ENCODE assay signal across 8 cellular contexts in the genomic region with DNA sequence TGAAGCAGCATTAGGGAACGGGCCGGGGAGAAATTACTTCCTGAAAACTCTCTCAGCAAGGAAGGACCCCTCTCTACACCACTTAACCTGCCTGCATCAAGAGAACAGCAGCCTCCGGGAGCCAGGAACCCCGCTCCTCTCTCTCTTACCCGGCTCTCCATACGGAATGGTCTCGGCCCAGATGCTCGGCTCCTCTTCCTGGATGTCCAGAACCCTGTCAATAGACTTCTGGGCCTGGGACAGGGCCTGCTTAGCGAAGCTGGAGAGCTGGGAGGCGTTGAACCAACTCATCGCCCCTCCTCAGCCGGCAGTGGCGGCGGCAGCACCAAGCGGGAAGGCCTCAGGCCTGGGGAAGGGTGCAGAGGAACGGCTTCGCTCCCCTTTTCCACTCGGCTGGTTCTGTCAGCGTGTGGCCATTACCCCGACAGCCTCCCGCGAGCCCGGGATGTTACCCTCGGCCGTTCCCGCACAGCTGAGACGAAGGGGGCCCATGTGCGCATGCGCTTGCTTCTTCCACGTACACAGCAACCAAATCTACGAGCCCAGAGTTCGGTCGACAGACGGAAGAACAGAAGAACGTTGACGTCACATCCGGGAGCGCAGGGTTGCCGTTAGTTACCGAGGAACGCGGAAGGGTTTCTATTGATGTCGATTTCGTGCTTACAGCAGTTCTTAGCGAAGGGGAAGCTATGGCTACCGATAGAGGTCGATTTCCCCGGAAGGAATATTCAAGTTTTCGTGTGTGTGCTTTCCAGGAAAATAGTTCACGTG. TPM values are rescaled to one million over a fixed set of nuclear protein-coding genes. Genes with fewer than 3 reads are reported as not detected.
DNase-seq lines count a peak whose midpoint lies in the region; ATAC-seq, FAIRE-seq and TF ChIP-seq lines count a peak whose summit lies in the region.

TMF1 (minus strand) TSS at position 538 of the 771 bp plus-strand sequence; CDS start at position 291, 247 bp downstream.

- POLR2A ChIA-PET in H1 (lab: Charles Lee; ENCODE audit: partially characterized antibody): interaction anchor here (0.6 to 3.6 kb wide), 16 partner anchors 9 to 754 kb away, joined by 3 to 19 read pairs (median 4); partner anchors contain the start of genes EOGT and UBA3

- H3K18ac ChIP-seq in H1 (ENCODE audit: extremely low read depth, low read length): no peak within 1 kb of the TSS

- H3K14ac ChIP-seq in H1 (ENCODE audit: insufficient read length): no peak within 1 kb of the TSS

- H3K79me1 ChIP-seq in H1 (ENCODE audit: low read depth, low read length): no peaks in the 10 kb centered on the region

- peak; percentile 99 for DNase-seq in AG10803 (ENCODE audit: low read depth)
- DNase-seq in HK-2 (ENCODE audit: unreplicated experiment): peak; percentile 94
- peak; percentile 98 for DNase-seq in activated CD4-positive, alpha-beta T cell treated with anti-CD3 and anti-CD28 coated beads, Interleukin-2, amount 50 U/mL, for 48 hours
- DNase-seq in H1 (ENCODE audit: low read depth in 1 of 2, low spot score in 2 of 2): peak; percentile 97
- DNase-seq in mesenteric fat pad (ENCODE audit: low spot score): peak; percentile 99
- peak; percentile 93 to 95 for DNase-seq in stimulated activated CD8-positive, alpha-beta memory T cell treated with anti-CD3 and anti-CD28 coated beads, Interleukin-15, amount 100 ng/mL, for 48 hours (ENCODE audit: low read depth in 2 of 2)
- no peak for DNase-seq in NCI-H82 (lab: John Stamatoyannopoulos, UW)

- no peaks in the 10 kb centered on the region for H3K27me3 ChIP-seq in H1 (replicated peaks in 1 of 4; ENCODE audit: control insufficient read depth in 3 of 4, extremely low read depth in 1 of 4, insufficient read depth in 3 of 4, low read length in 3 of 4)

- no peak within 1 kb of the TSS for H4K91ac ChIP-seq in H1 (replicated peaks; ENCODE audit: insufficient read length, low read length)

- peak within 1 kb of the TSS; percentile 78 to 90 for H3K4me2 ChIP-seq in H1 (ENCODE audit: insufficient read depth in 1 of 2, low read depth in 2 of 2, low read length in 2 of 2)

- H2AK5ac ChIP-seq in H1 (ENCODE audit: low read depth, low read length): no peak within 1 kb of the TSS

- peak; percentile 99 for FAIRE-seq in H1 (lab: Jason Lieb, UNC)

- peaks cover 0 to 4% (median 1%) of the 10 kb centered on the region in 4 experiments; a peak in 2 of 7 replicates for H3K4me1 ChIP-seq in H1 (replicated peaks in 1 of 4; ENCODE audit: control insufficient read depth in 3 of 4, insufficient read depth in 4 of 4, low read length in 3 of 4)

- H4K8ac ChIP-seq in H1 (ENCODE audit: extremely low read depth, insufficient read depth, low read length): peak within 1 kb of the TSS; percentile 94

- H2BK120ac ChIP-seq in H1 (replicated peaks; ENCODE audit: low read depth, low read length): no peak within 1 kb of the TSS

- H2BK20ac ChIP-seq in H1 (ENCODE audit: low read length): no peak within 1 kb of the TSS

- H3K79me2 ChIP-seq in H1 (ENCODE audit: control insufficient read depth in 1 of 2, insufficient read depth in 2 of 2, low read length in 2 of 2): peaks cover 0 to 22% of the 10 kb centered on the region in 2 experiments; a peak in 2 of 4 replicates

- peaks cover 7% of the 10 kb centered on the region for H3K23me2 ChIP-seq in H1 (ENCODE audit: low read depth, low read length)

- peak within 1 kb of the TSS; percentile 85 for H3K27ac ChIP-seq in H1 (ENCODE audit: low read depth, low read length)

- 0 out of 2 replicates have a peak within 1 kb of the TSS, but pooled peaks have one; percentile 19 for H2BK15ac ChIP-seq in H1 (ENCODE audit: low read length)

- TF ChIP-seq RAD21 in H1 (IDR thresholded peaks at IDR 0.05 in 1 of 2, conservative IDR thresholded peaks at IDR 0.05 in 1 of 2; ENCODE audit: low read depth in 2 of 2, low read length in 2 of 2): 0 out of 4 replicates have a peak, but pooled peaks of 1 of the 2 experiments have one; percentile 3

- peak in 1 of 2 experiments; percentile 68; a peak in 2 of 3 replicates for TF ChIP-seq POLR2A in H1 (IDR thresholded peaks at IDR 0.05; ENCODE audit: control extremely low read depth in 1 of 2, low read depth in 2 of 2, low read length in 2 of 2)

- peak within 1 kb of the TSS; percentile 49 to 88 (median 80) for H3K9ac ChIP-seq in H1 (replicated peaks in 1 of 4; ENCODE audit: extremely low read depth in 1 of 4, low read depth in 3 of 4, low read length in 3 of 4)

- peak within 1 kb of the TSS; percentile 60 for H2BK5ac ChIP-seq in H1 (ENCODE audit: low read depth, low read length)

- TF ChIP-seq EP300 in H1 (IDR thresholded peaks at IDR 0.05; ENCODE audit: borderline replicate concordance in 1 of 2, low read depth in 2 of 2, low read length in 2 of 2): no peak; a peak in 1 of 3 replicates

- H4K20me1 ChIP-seq in H1 (replicated peaks in 1 of 2; ENCODE audit: control insufficient read depth in 1 of 2, insufficient read depth in 2 of 2, low read length in 2 of 2): no peaks in the 10 kb centered on the region

- 2% methylated on average over 45 of the region's 50 CpGs; no CpG with 5 or more reads in 1 of the 2 experiments for WGBS in H1 (ENCODE audit: extremely low coverage in 1 of 2, insufficient coverage in 1 of 2, insufficient read length in 1 of 2, insufficient replicate concordance in 2 of 2, low coverage in 1 of 2, low lambda C conversion rate in 2 of 2, missing lambda C conversion rate in 1 of 2), 2 experiments

- peak within 1 kb of the TSS; percentile 91 for H3K4me3 ChIP-seq in AG10803 (ENCODE audit: low read length)
- peak within 1 kb of the TSS; percentile 77 to 91 (median 84) for H3K4me3 ChIP-seq in H1 (ENCODE audit: extremely low read depth in 1 of 4, insufficient read depth in 2 of 4, low read depth in 3 of 4, low read length in 4 of 4)

- no peak within 1 kb of the TSS for H3K4ac ChIP-seq in H1 (replicated peaks; ENCODE audit: insufficient read length, low read depth, low read length)

- H2BK12ac ChIP-seq in H1 (ENCODE audit: low read depth, low read length): peak within 1 kb of the TSS; percentile 80; the same call in 1 of the 2 replicates

- H4K5ac ChIP-seq in H1 (ENCODE audit: insufficient read length, low read depth, low read length): no peak within 1 kb of the TSS

- ATAC-seq in GM19438 (IDR thresholded peaks at IDR 0.05; ENCODE audit: low read depth, unreplicated experiment): peak; percentile 95

- no peaks in the 10 kb centered on the region for H3K9me3 ChIP-seq in H1 (ENCODE audit: insufficient read depth in 2 of 2, low read depth in 1 of 2, low read length in 1 of 2)

- peaks cover 3 to 39% (median 11%) of the 10 kb centered on the region in 4 experiments; a peak in 6 of 8 replicates for H3K36me3 ChIP-seq in H1 (ENCODE audit: control insufficient read depth in 2 of 4, insufficient read depth in 4 of 4, low read length in 3 of 4)

- no peak within 1 kb of the TSS for H3K56ac ChIP-seq in H1 (replicated peaks; ENCODE audit: insufficient read length, low read depth, low read length)

- TF ChIP-seq CTCF in AG10803 (conservative IDR thresholded peaks at IDR 0.05; ENCODE audit: low read length): no peak
- no peak for TF ChIP-seq CTCF in H1 (IDR thresholded peaks at IDR 0.05; ENCODE audit: control extremely low read depth in 1 of 3, insufficient read depth in 1 of 3, low read depth in 1 of 3, low read length in 3 of 3)

- peak within 1 kb of the TSS; percentile 85 for H2AFZ ChIP-seq in H1 (ENCODE audit: low read length)

- CTCF ChIA-PET in H1 (lab: Charles Lee; ENCODE audit: partially characterized antibody): interaction anchor here (1.0 to 1.3 kb wide), 3 partner anchors 37 to 53 kb away, joined by 3 to 4 read pairs (median 3); partner anchors contain the start of gene EOGT

- no peak within 1 kb of the TSS for H3K23ac ChIP-seq in H1 (ENCODE audit: insufficient read length)

TF ChIP-seq in H1, 55 proteins besides CTCF, POLR2A, EP300 and RAD21 (continues in another document):
- peak; percentile 78 for TF ChIP-seq NRF1 (IDR thresholded peaks at IDR 0.05; ENCODE audit: low read depth, low read length)
- TF ChIP-seq SRF (IDR thresholded peaks at IDR 0.05; ENCODE audit: low read depth, low read length): no peak
- TF ChIP-seq, protein P1, sequence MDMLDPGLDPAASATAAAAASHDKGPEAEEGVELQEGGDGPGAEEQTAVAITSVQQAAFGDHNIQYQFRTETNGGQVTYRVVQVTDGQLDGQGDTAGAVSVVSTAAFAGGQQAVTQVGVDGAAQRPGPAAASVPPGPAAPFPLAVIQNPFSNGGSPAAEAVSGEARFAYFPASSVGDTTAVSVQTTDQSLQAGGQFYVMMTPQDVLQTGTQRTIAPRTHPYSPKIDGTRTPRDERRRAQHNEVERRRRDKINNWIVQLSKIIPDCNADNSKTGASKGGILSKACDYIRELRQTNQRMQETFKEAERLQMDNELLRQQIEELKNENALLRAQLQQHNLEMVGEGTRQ (IDR thresholded peaks at IDR 0.05; ENCODE audit: low read length): no peak
- no peak for TF ChIP-seq FOSL1 (IDR thresholded peaks at IDR 0.05; ENCODE audit: insufficient read depth, low read depth, low read length)
- peak; percentile 68; the same call in 1 of the 2 replicates for TF ChIP-seq TEAD4 (IDR thresholded peaks at IDR 0.05; ENCODE audit: low read depth, low read length)
- TF ChIP-seq HDAC2 (IDR thresholded peaks at IDR 0.05; ENCODE audit: borderline replicate concordance in 1 of 2, low read depth in 2 of 2, low read length in 2 of 2): 0 out of 4 replicates have a peak, but pooled peaks of 1 of the 2 experiments have one; percentile 66
- TF ChIP-seq KDM4A (IDR thresholded peaks at IDR 0.05; ENCODE audit: low read depth, low read length, severe bottlenecking): no peak
- TF ChIP-seq POLR2AphosphoS5 (IDR thresholded peaks at IDR 0.05; ENCODE audit: low read depth, low read length): peak; percentile 76; the same call in 1 of the 2 replicates
- no peak for TF ChIP-seq SIRT6 (IDR thresholded peaks at IDR 0.05; ENCODE audit: low read length)
- no peak for TF ChIP-seq SUZ12 (IDR thresholded peaks at IDR 0.05; ENCODE audit: low read length)
- no peak for TF ChIP-seq BACH1 (IDR thresholded peaks at IDR 0.05; ENCODE audit: low read length)
- TF ChIP-seq TAF1 (IDR thresholded peaks at IDR 0.05; ENCODE audit: low read depth, low read length): peak; percentile 58
- no peak for TF ChIP-seq GTF2F1 (IDR thresholded peaks at IDR 0.05; ENCODE audit: borderline replicate concordance, low read depth, low read length)
- peak; percentile 86 for TF ChIP-seq SAP30 (IDR thresholded peaks at IDR 0.05; ENCODE audit: insufficient read depth, insufficient replicate concordance, low read length)

RNA-seq across cellular contexts. Expression of gene TMF1, which starts in this region (rescaled TPM):
- total RNA-seq in H1 (2021; fragmentation: NEBNext Ultra II Directional; extraction: Animal tissue kit (Norgen Biotek cat#: 25700)): 17.8 and 18.3 TPM in 2 replicates
- 1.4 TPM in 2 replicates for polyA plus RNA-seq in H1 (2011; rRNA removed)
- 2.6 TPM for polyA plus RNA-seq in H1 (2011; cell fraction: cytosol; rRNA removed)
- polyA plus RNA-seq in H1 (2011; cell fraction: nucleus; rRNA removed): 11.5 TPM
- 4.9 to 11.8 TPM (median 6.7 TPM) in 4 replicates for polyA plus RNA-seq in H1 (2012, experiment 1 of 2)
- 0.60 TPM for polyA plus RNA-seq in H1 (2012, experiment 2 of 2)
- polyA plus RNA-seq in H1 (2013, experiment 1 of 2): 11.2 TPM
- polyA plus RNA-seq in H1 (2013, experiment 2 of 2): 10.6 TPM
- 6.7 and 13.8 TPM in 2 replicates for polyA minus RNA-seq in H1 (2011; rRNA and poly(A)+ RNA removed)
- polyA minus RNA-seq in H1 (2011; cell fraction: cytosol; rRNA and poly(A)+ RNA removed): 8.1 TPM
- polyA minus RNA-seq in H1 (2011; cell fraction: nucleus; rRNA and poly(A)+ RNA removed): 16.9 TPM
- 32.9 TPM for total RNA-seq in mesenteric fat pad
